In genomic region chr17:46771601-46772012, GRCh38 we compare ENCODE assay signal across 9 cellular contexts. TPM values are rescaled to one million over a fixed set of nuclear protein-coding genes. Genes with fewer than 3 reads are reported as not detected.
DNase-seq lines count a peak whose midpoint lies in the region; ATAC-seq lines count a peak whose summit lies in the region.
"Had no signal": no experiment of that assay in that cellular context is flagged by ENCODE, and none has a peak within 500 bp of the region (broad histone marks: within the 10 kb centered on the region; RNA-seq: fewer than 3 reads in every experiment).

No MANE protein-coding gene starts in this region.

- ATAC-seq in activated T-cell treated with anti-CD3 and anti-CD28 coated beads, Interleukin-2, amount 50 U/mL, for 4 hours = peak; percentile 26 to 35
- ATAC-seq in effector memory CD8-positive, alpha-beta T cell (replicated peaks) = peak; percentile 53
- ATAC-seq in naive thymus-derived CD4-positive, alpha-beta T cell = peak; percentile 41

- H3K4me3 ChIP-seq in naive thymus-derived CD4-positive, alpha-beta T cell (ENCODE audit: low read length) = no peak overlapping the region

- H3K27me3 Mint-ChIP-seq in activated T-cell treated with anti-CD3 and anti-CD28 coated beads, Interleukin-2, amount 50 U/mL, for 4 hours (ENCODE audit: low read depth) = peaks cover 40% of the 10 kb centered on the region
- H3K27me3 Mint-ChIP-seq in effector memory CD8-positive, alpha-beta T cell = peaks cover 21 to 48% of the 10 kb centered on the region in 2 donors
- H3K27me3 Mint-ChIP-seq in naive thymus-derived CD4-positive, alpha-beta T cell = peaks cover 6 to 62% (median 21%) of the 10 kb centered on the region in 5 donors

- H3K9me3 Mint-ChIP-seq in activated T-cell treated with anti-CD3 and anti-CD28 coated beads, Interleukin-2, amount 50 U/mL, for 4 hours = no peaks in the 10 kb centered on the region
- no peaks in the 10 kb centered on the region for H3K9me3 Mint-ChIP-seq in effector memory CD8-positive, alpha-beta T cell
- H3K9me3 Mint-ChIP-seq in naive thymus-derived CD4-positive, alpha-beta T cell = no peaks in the 10 kb centered on the region

- intact Hi-C loops in naive thymus-derived CD4-positive, alpha-beta T cell (cut with micrococcal nuclease) = no loop called here

- CTCF ChIA-PET in naive thymus-derived CD4-positive, alpha-beta T cell (lab: Charles Lee) = no interaction called here

- peak overlapping the region; percentile 78 for H3K4me3 Mint-ChIP-seq in activated T-cell treated with anti-CD3 and anti-CD28 coated beads, Interleukin-2, amount 50 U/mL, for 4 hours
- H3K4me3 Mint-ChIP-seq in effector memory CD8-positive, alpha-beta T cell = peak overlapping the region; percentile 70 to 76
- peak overlapping the region in 3 of 10 donors; percentile 80 to 82 (median 81) for H3K4me3 Mint-ChIP-seq in naive thymus-derived CD4-positive, alpha-beta T cell

- POLR2A ChIA-PET in naive thymus-derived CD4-positive, alpha-beta T cell (lab: Charles Lee) = no interaction called here

- peaks cover 16% of the 10 kb centered on the region for H3K4me1 Mint-ChIP-seq in activated T-cell treated with anti-CD3 and anti-CD28 coated beads, Interleukin-2, amount 50 U/mL, for 4 hours (ENCODE audit: low read depth)
- H3K4me1 Mint-ChIP-seq in effector memory CD8-positive, alpha-beta T cell (ENCODE audit: low read depth in 2 of 2) = peaks cover 5 to 17% of the 10 kb centered on the region in 2 donors
- peaks cover 0 to 20% (median 11%) of the 10 kb centered on the region in 7 donors for H3K4me1 Mint-ChIP-seq in naive thymus-derived CD4-positive, alpha-beta T cell

- no peaks in the 10 kb centered on the region for H3K9me3 ChIP-seq in naive thymus-derived CD4-positive, alpha-beta T cell (ENCODE audit: control insufficient read depth in 2 of 3, low read length in 3 of 3)

- H3K4me1 ChIP-seq in naive thymus-derived CD4-positive, alpha-beta T cell (ENCODE audit: control insufficient read depth in 2 of 2, insufficient read depth in 2 of 2, low read length in 2 of 2) = peaks cover 0 to 6% of the 10 kb centered on the region in 2 donors

- H3K27ac Mint-ChIP-seq in effector memory CD8-positive, alpha-beta T cell = no peak overlapping the region
- H3K27ac Mint-ChIP-seq in naive thymus-derived CD4-positive, alpha-beta T cell = no peak overlapping the region
- H3K27ac Mint-ChIP-seq: activated naive CD8-positive, alpha-beta T cell had no signal

- no peak for DNase-seq in activated T-cell treated with anti-CD3 and anti-CD28 coated beads, Interleukin-2, amount 50 U/mL, for 4 hours
- DNase-seq in activated T-cell treated with anti-CD3 and anti-CD28 coated beads for 4 hours = no peak
- peak; percentile 38 for DNase-seq in NCI-H774 (lab: John Stamatoyannopoulos, UW)
- DNase-seq in effector memory CD8-positive, alpha-beta T cell = no peak
- no peak for DNase-seq in naive thymus-derived CD4-positive, alpha-beta T cell
- no peak for DNase-seq in DMS153 treated with DMSO at 0.1 percent for 48 hours (lab: John Stamatoyannopoulos, UW; ENCODE audit: unreplicated experiment)
- no peak for DNase-seq in activated CD4-positive, CD25-positive, alpha-beta regulatory T cell treated with anti-CD3 and anti-CD28 coated beads, Interleukin-2, amount 50 U/mL, for 72 hours
- no peak for DNase-seq in stimulated activated CD4-positive, alpha-beta T cell treated with anti-CD3 and anti-CD28 coated beads, Interleukin-15, amount 100 ng/mL, for 24 hours

- H3K36me3 ChIP-seq in naive thymus-derived CD4-positive, alpha-beta T cell (ENCODE audit: control insufficient read depth in 2 of 3, insufficient read depth in 3 of 3, low read length in 3 of 3) = no peaks in the 10 kb centered on the region

- no peaks in the 10 kb centered on the region for H3K36me3 Mint-ChIP-seq in activated T-cell treated with anti-CD3 and anti-CD28 coated beads, Interleukin-2, amount 50 U/mL, for 4 hours (ENCODE audit: insufficient read depth)
- no peaks in the 10 kb centered on the region for H3K36me3 Mint-ChIP-seq in effector memory CD8-positive, alpha-beta T cell (ENCODE audit: insufficient read depth)
- no peaks in the 10 kb centered on the region for H3K36me3 Mint-ChIP-seq in naive thymus-derived CD4-positive, alpha-beta T cell
- H3K36me3 Mint-ChIP-seq: activated naive CD8-positive, alpha-beta T cell had no signal

- H3K27me3 ChIP-seq in naive thymus-derived CD4-positive, alpha-beta T cell (ENCODE audit: control insufficient read depth in 2 of 2, insufficient read depth in 2 of 2, low read length in 2 of 2) = peaks cover 0 to 11% of the 10 kb centered on the region in 2 donors

- H3K27ac ChIP-seq in naive thymus-derived CD4-positive, alpha-beta T cell (ENCODE audit: low read depth, low read length) = no peak overlapping the region

RNA-seq across cellular contexts. Expression of gene WNT3, which starts 46.9 kb away (rescaled TPM):
- total RNA-seq in activated T-cell treated with anti-CD3 and anti-CD28 coated beads, Interleukin-2, amount 50 U/mL, for 4 hours = under 1 TPM in 1 of 3 donors, not detected in 2; 0.08 TPM
- under 1 TPM in 1 of 5 experiments, not detected in 4; 0.24 TPM for total RNA-seq in naive thymus-derived CD4-positive, alpha-beta T cell
- under 1 TPM in 1 of 2 donors, not detected in 1; 0.07 TPM for polyA plus RNA-seq in naive thymus-derived CD4-positive, alpha-beta T cell
